ENCODE assay signal across 15 cellular contexts in genomic region chr13:23828086-23828485, GRCh38.
DNase-seq lines count a peak whose midpoint lies in the region; ATAC-seq and FAIRE-seq lines count a peak whose summit lies in the region.
"Had no signal": no experiment of that assay in that cellular context is flagged by ENCODE, and none has a peak within 500 bp of the region (broad histone marks: within the 10 kb centered on the region; RNA-seq: fewer than 3 reads in every experiment).

No MANE protein-coding gene starts in this region.

- ATAC-seq in GM21526 (IDR thresholded peaks at IDR 0.05; ENCODE audit: low FRiP score, unreplicated experiment), result no peak
- ATAC-seq: A549, K562 had no signal

- peak; percentile 5 for FAIRE-seq in islet of Langerhans (lab: Jason Lieb, UNC)
- FAIRE-seq: A549, HTR-8/SVneo, K562 had no signal

- DNase-seq in DMS53 (lab: John Stamatoyannopoulos, UW) (peak; percentile 17), DMS53 treated with DMSO at 0.1 percent for 48 hours (lab: John Stamatoyannopoulos, UW; ENCODE audit: unreplicated experiment) (no peak), dermis blood vessel endothelial cell (peak; percentile 9), GM03348 (ENCODE audit: low spot score) (no peak), HT-29 (ENCODE audit: low spot score) (no peak)
- DNase-seq: AML-193; Caco-2; CD4-positive, alpha-beta T cell; DMS153; GDM1 had no signal

Comparison
In these comparisons a context has a peak if more than half of its experiments do, and no peak if none do; other contexts are left out.
1. DNase-seq: peak in DMS53 (single experiment) and dermis blood vessel endothelial cell (single experiment); none in DMS53 treated with DMSO at 0.1 percent for 48 hours (single experiment), GM03348 (single experiment) and HT-29 (single experiment).